Comparison of ENCODE assay signal across 2 cellular contexts in the genomic region with DNA sequence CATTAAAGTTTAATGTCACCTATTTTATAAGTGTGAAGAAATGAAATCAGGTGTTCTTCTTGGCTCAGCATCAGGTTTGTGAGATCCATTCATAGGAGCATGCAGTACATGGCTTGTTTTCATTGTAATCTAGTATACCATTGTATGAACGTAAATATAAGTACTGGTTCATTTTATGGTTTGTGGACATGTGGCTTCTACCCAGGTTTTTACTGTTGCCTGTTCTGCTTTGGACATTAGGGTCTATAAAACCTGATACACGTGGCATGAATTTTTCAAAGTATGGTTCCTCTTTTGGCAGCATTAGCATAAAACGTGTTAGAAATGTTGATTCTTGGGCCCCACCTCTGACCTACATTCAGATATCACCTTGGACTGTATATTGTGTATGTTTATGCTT.
TF ChIP-seq lines count a peak whose summit lies in the region.

No MANE protein-coding gene starts in this region.

TF ChIP-seq in HepG2, 621 proteins besides CTCF, POLR2A, EP300 and RAD21 (continued from another document):
- TF ChIP-seq, protein P1, sequence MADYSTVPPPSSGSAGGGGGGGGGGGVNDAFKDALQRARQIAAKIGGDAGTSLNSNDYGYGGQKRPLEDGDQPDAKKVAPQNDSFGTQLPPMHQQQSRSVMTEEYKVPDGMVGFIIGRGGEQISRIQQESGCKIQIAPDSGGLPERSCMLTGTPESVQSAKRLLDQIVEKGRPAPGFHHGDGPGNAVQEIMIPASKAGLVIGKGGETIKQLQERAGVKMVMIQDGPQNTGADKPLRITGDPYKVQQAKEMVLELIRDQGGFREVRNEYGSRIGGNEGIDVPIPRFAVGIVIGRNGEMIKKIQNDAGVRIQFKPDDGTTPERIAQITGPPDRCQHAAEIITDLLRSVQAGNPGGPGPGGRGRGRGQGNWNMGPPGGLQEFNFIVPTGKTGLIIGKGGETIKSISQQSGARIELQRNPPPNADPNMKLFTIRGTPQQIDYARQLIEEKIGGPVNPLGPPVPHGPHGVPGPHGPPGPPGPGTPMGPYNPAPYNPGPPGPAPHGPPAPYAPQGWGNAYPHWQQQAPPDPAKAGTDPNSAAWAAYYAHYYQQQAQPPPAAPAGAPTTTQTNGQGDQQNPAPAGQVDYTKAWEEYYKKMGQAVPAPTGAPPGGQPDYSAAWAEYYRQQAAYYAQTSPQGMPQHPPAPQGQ (CRISPR knock-in tag; IDR thresholded peaks at IDR 0.05; ENCODE audit: borderline replicate concordance) = no peak
- TF ChIP-seq, protein P2, sequence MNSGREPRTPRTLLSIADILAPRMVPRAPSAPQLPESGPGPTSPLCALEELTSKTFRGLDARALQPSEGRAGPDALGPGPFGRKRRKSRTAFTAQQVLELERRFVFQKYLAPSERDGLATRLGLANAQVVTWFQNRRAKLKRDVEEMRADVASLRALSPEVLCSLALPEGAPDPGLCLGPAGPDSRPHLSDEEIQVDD (CRISPR knock-in tag; IDR thresholded peaks at IDR 0.05; ENCODE audit: borderline replicate concordance) = no peak
- TF ChIP-seq HDAC2 (CRISPR knock-in tag; IDR thresholded peaks at IDR 0.05) (no peak), ZMYM3 (CRISPR knock-in tag; IDR thresholded peaks at IDR 0.05) (no peak), RFX3 (CRISPR knock-in tag; IDR thresholded peaks at IDR 0.05) (no peak), HNF4G (IDR thresholded peaks at IDR 0.05; ENCODE audit: borderline replicate concordance, low read depth, low read length) (no peak), HNF4G (CRISPR knock-in tag; IDR thresholded peaks at IDR 0.05; ENCODE audit: borderline replicate concordance, low read depth) (no peak), IRF2 (CRISPR knock-in tag; IDR thresholded peaks at IDR 0.05) (no peak), FOXK1 (CRISPR knock-in tag; IDR thresholded peaks at IDR 0.05; ENCODE audit: borderline replicate concordance, low read depth) (no peak), ZNF660 (CRISPR knock-in tag; IDR thresholded peaks at IDR 0.05; ENCODE audit: borderline replicate concordance, low read depth) (no peak)
- TF ChIP-seq, protein P3, sequence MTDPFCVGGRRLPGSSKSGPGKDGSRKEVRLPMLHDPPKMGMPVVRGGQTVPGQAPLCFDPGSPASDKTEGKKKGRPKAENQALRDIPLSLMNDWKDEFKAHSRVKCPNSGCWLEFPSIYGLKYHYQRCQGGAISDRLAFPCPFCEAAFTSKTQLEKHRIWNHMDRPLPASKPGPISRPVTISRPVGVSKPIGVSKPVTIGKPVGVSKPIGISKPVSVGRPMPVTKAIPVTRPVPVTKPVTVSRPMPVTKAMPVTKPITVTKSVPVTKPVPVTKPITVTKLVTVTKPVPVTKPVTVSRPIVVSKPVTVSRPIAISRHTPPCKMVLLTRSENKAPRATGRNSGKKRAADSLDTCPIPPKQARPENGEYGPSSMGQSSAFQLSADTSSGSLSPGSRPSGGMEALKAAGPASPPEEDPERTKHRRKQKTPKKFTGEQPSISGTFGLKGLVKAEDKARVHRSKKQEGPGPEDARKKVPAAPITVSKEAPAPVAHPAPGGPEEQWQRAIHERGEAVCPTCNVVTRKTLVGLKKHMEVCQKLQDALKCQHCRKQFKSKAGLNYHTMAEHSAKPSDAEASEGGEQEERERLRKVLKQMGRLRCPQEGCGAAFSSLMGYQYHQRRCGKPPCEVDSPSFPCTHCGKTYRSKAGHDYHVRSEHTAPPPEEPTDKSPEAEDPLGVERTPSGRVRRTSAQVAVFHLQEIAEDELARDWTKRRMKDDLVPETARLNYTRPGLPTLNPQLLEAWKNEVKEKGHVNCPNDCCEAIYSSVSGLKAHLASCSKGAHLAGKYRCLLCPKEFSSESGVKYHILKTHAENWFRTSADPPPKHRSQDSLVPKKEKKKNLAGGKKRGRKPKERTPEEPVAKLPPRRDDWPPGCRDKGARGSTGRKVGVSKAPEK (CRISPR knock-in tag; IDR thresholded peaks at IDR 0.05; ENCODE audit: borderline replicate concordance) = no peak

TF ChIP-seq in WTC11, 78 proteins besides CTCF, POLR2A, EP300 and RAD21 (continued from another document):
- TF ChIP-seq, protein P4, sequence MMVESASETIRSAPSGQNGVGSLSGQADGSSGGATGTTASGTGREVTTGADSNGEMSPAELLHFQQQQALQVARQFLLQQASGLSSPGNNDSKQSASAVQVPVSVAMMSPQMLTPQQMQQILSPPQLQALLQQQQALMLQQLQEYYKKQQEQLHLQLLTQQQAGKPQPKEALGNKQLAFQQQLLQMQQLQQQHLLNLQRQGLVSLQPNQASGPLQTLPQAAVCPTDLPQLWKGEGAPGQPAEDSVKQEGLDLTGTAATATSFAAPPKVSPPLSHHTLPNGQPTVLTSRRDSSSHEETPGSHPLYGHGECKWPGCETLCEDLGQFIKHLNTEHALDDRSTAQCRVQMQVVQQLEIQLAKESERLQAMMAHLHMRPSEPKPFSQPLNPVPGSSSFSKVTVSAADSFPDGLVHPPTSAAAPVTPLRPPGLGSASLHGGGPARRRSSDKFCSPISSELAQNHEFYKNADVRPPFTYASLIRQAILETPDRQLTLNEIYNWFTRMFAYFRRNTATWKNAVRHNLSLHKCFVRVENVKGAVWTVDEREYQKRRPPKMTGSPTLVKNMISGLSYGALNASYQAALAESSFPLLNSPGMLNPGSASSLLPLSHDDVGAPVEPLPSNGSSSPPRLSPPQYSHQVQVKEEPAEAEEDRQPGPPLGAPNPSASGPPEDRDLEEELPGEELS (CRISPR knock-in tag; IDR thresholded peaks at IDR 0.05) = no peak
- TF ChIP-seq PRRX2 (CRISPR knock-in tag; IDR thresholded peaks at IDR 0.05) = no peak
- TF ChIP-seq IRF2 (CRISPR knock-in tag; IDR thresholded peaks at IDR 0.05; ENCODE audit: borderline replicate concordance, low read depth) = no peak
- no peak for TF ChIP-seq GRHL2 (CRISPR knock-in tag; IDR thresholded peaks at IDR 0.05; ENCODE audit: insufficient replicate concordance, severe bottlenecking)
- TF ChIP-seq, protein P5, sequence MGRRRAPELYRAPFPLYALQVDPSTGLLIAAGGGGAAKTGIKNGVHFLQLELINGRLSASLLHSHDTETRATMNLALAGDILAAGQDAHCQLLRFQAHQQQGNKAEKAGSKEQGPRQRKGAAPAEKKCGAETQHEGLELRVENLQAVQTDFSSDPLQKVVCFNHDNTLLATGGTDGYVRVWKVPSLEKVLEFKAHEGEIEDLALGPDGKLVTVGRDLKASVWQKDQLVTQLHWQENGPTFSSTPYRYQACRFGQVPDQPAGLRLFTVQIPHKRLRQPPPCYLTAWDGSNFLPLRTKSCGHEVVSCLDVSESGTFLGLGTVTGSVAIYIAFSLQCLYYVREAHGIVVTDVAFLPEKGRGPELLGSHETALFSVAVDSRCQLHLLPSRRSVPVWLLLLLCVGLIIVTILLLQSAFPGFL (CRISPR knock-in tag; IDR thresholded peaks at IDR 0.05; ENCODE audit: borderline replicate concordance) = no peak
- TF ChIP-seq, protein P6, sequence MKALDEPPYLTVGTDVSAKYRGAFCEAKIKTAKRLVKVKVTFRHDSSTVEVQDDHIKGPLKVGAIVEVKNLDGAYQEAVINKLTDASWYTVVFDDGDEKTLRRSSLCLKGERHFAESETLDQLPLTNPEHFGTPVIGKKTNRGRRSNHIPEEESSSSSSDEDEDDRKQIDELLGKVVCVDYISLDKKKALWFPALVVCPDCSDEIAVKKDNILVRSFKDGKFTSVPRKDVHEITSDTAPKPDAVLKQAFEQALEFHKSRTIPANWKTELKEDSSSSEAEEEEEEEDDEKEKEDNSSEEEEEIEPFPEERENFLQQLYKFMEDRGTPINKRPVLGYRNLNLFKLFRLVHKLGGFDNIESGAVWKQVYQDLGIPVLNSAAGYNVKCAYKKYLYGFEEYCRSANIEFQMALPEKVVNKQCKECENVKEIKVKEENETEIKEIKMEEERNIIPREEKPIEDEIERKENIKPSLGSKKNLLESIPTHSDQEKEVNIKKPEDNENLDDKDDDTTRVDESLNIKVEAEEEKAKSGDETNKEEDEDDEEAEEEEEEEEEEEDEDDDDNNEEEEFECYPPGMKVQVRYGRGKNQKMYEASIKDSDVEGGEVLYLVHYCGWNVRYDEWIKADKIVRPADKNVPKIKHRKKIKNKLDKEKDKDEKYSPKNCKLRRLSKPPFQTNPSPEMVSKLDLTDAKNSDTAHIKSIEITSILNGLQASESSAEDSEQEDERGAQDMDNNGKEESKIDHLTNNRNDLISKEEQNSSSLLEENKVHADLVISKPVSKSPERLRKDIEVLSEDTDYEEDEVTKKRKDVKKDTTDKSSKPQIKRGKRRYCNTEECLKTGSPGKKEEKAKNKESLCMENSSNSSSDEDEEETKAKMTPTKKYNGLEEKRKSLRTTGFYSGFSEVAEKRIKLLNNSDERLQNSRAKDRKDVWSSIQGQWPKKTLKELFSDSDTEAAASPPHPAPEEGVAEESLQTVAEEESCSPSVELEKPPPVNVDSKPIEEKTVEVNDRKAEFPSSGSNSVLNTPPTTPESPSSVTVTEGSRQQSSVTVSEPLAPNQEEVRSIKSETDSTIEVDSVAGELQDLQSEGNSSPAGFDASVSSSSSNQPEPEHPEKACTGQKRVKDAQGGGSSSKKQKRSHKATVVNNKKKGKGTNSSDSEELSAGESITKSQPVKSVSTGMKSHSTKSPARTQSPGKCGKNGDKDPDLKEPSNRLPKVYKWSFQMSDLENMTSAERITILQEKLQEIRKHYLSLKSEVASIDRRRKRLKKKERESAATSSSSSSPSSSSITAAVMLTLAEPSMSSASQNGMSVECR (CRISPR knock-in tag; IDR thresholded peaks at IDR 0.05; ENCODE audit: borderline replicate concordance) = no peak
- TF ChIP-seq FOXP1 (CRISPR knock-in tag; IDR thresholded peaks at IDR 0.05; ENCODE audit: borderline replicate concordance) = no peak
- TF ChIP-seq FOXJ3 (CRISPR knock-in tag; IDR thresholded peaks at IDR 0.05; ENCODE audit: borderline replicate concordance) = no peak
- TF ChIP-seq, protein P7, sequence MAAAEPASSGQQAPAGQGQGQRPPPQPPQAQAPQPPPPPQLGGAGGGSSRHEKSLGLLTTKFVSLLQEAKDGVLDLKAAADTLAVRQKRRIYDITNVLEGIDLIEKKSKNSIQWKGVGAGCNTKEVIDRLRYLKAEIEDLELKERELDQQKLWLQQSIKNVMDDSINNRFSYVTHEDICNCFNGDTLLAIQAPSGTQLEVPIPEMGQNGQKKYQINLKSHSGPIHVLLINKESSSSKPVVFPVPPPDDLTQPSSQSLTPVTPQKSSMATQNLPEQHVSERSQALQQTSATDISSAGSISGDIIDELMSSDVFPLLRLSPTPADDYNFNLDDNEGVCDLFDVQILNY (CRISPR knock-in tag; IDR thresholded peaks at IDR 0.05) = no peak
